In genomic region chr15:101536875-101537405, GRCh38 we compare ENCODE assay signal across 14 cellular contexts.
"Had no signal": no experiment of that assay in that cellular context is flagged by ENCODE, and none has a peak within 500 bp of the region (broad histone marks: within the 10 kb centered on the region; RNA-seq: fewer than 3 reads in every experiment).

No MANE protein-coding gene starts in this region.

- DNase-seq: activated B cell treated with CpG ODN at 0.5 μM for 24 hours; activated CD4-positive, alpha-beta memory T cell treated with anti-CD3 and anti-CD28 coated beads for 36 hours; activated CD4-positive, alpha-beta T cell treated with anti-CD3 and anti-CD28 coated beads for 4 hours; activated effector memory CD4-positive, alpha-beta T cell treated with Interleukin-2 at 50 U/mL for 16 hours; activated T-cell treated with anti-CD3 and anti-CD28 coated beads, Interleukin-2, amount 50 U/mL, for 4 hours; effector CD8-positive, alpha-beta T cell; esophagus squamous epithelium; immature natural killer cell; mesendoderm; nucleus accumbens; T-helper 1 cell; T-helper 9 cell; transverse colon had no signal

- H3K4me1 ChIP-seq: ascending aorta, esophagus squamous epithelium, transverse colon had no signal

- H3K27me3 ChIP-seq: ascending aorta, transverse colon had no signal

- H3K36me3 ChIP-seq: ascending aorta, esophagus squamous epithelium, transverse colon had no signal

- H3K4me3 ChIP-seq: ascending aorta, esophagus squamous epithelium, transverse colon had no signal

- H3K9me3 ChIP-seq: ascending aorta, esophagus squamous epithelium, transverse colon had no signal

- H3K27ac ChIP-seq: ascending aorta, esophagus squamous epithelium, transverse colon had no signal
